In genomic region chr9:126397056-126397455, GRCh38 we compare ENCODE assay signal across 8 cellular contexts.
DNase-seq lines count a peak whose midpoint lies in the region; ATAC-seq, FAIRE-seq and TF ChIP-seq lines count a peak whose summit lies in the region.

No MANE protein-coding gene starts in this region.

- peaks cover 13% of the 10 kb centered on the region for H3K36me3 Mint-ChIP-seq in activated naive CD8-positive, alpha-beta T cell treated with anti-CD3 and anti-CD28 coated beads for 36 hours

- peaks cover 65% of the 10 kb centered on the region for H3K4me1 Mint-ChIP-seq in activated naive CD8-positive, alpha-beta T cell treated with anti-CD3 and anti-CD28 coated beads for 36 hours

- H3K27me3 Mint-ChIP-seq in activated naive CD8-positive, alpha-beta T cell treated with anti-CD3 and anti-CD28 coated beads for 36 hours, result no peaks in the 10 kb centered on the region

- no peaks in the 10 kb centered on the region for H3K9me3 Mint-ChIP-seq in activated naive CD8-positive, alpha-beta T cell treated with anti-CD3 and anti-CD28 coated beads for 36 hours

- no peak for FAIRE-seq in RCC 7860 (lab: Jason Lieb, UNC)

- no peaks in the 10 kb centered on the region for H3K27me3 ChIP-seq in Peyer's patch

- DNase-seq in GM13976 (ENCODE audit: low spot score) (peak; percentile 46), Peyer's patch (peak in 2 of 3 donors; percentile 43 to 82), DMS153 treated with DMSO at 0.1 percent for 48 hours (lab: John Stamatoyannopoulos, UW; ENCODE audit: unreplicated experiment) (no peak), RCC 7860 (ENCODE audit: low spot score) (no peak), germinal center (ENCODE audit: low spot score) (no peak)
- peak; percentile 85 for DNase-seq in activated naive CD8-positive, alpha-beta T cell treated with anti-CD3 and anti-CD28 coated beads for 36 hours
- DNase-seq in stimulated activated CD8-positive, alpha-beta memory T cell treated with anti-CD3 and anti-CD28 coated beads, Interleukin-12 subunit alpha, Interleukin-12 subunit beta, amount 100 ng/mL, for 4 hours (ENCODE audit: low read depth), result peak; percentile 36

- peak; percentile 87 for ATAC-seq in HG02610 (IDR thresholded peaks at IDR 0.05; ENCODE audit: unreplicated experiment)

- TF ChIP-seq CTCF in GM13976 (IDR thresholded peaks at IDR 0.05; ENCODE audit: borderline replicate concordance, control extremely low read depth, extremely low read depth, insufficient read depth, missing control alignments) (no peak), Peyer's patch (IDR thresholded peaks at IDR 0.05) (peak in 4 of 6 experiments; percentile 3 to 44 (median 16))

- in situ Hi-C loops in GM13976 (cut with MboI; ENCODE audit: low sequenced_read_pairs, unreplicated experiment), result no loop called here

- H3K9me3 ChIP-seq in Peyer's patch, result no peaks in the 10 kb centered on the region

- peak overlapping the region; percentile 56 for H3K4me3 Mint-ChIP-seq in activated naive CD8-positive, alpha-beta T cell treated with anti-CD3 and anti-CD28 coated beads for 36 hours

- H3K36me3 ChIP-seq in Peyer's patch, result peaks cover 0 to 17% (median 0%) of the 10 kb centered on the region in 3 donors

- H3K27ac Mint-ChIP-seq in activated naive CD8-positive, alpha-beta T cell treated with anti-CD3 and anti-CD28 coated beads for 36 hours, result peak overlapping the region; percentile 81

- H3K27ac ChIP-seq in Peyer's patch, result peak overlapping the region in 3 of 4 donors; percentile 12 to 55 (median 38)

- no peak overlapping the region for H3K4me3 ChIP-seq in Peyer's patch

- no peak for TF ChIP-seq POLR2A in Peyer's patch (IDR thresholded peaks at IDR 0.05)

- peaks cover 0 to 8% (median 2%) of the 10 kb centered on the region in 4 donors for H3K4me1 ChIP-seq in Peyer's patch

Comparison
In these comparisons a context has a peak if more than half of its experiments do, and no peak if none do; other contexts are left out.
1. DNase-seq: peak in GM13976 (single experiment), Peyer's patch (2 of 3), activated naive CD8-positive, alpha-beta T cell treated with anti-CD3 and anti-CD28 coated beads for 36 hours (single experiment) and stimulated activated CD8-positive, alpha-beta memory T cell treated with anti-CD3 and anti-CD28 coated beads, Interleukin-12 subunit alpha, Interleukin-12 subunit beta, amount 100 ng/mL, for 4 hours (single experiment); none in DMS153 treated with DMSO at 0.1 percent for 48 hours (single experiment), RCC 7860 (single experiment) and germinal center (single experiment).